ENCODE assay signal across 19 cellular contexts in the genomic region with DNA sequence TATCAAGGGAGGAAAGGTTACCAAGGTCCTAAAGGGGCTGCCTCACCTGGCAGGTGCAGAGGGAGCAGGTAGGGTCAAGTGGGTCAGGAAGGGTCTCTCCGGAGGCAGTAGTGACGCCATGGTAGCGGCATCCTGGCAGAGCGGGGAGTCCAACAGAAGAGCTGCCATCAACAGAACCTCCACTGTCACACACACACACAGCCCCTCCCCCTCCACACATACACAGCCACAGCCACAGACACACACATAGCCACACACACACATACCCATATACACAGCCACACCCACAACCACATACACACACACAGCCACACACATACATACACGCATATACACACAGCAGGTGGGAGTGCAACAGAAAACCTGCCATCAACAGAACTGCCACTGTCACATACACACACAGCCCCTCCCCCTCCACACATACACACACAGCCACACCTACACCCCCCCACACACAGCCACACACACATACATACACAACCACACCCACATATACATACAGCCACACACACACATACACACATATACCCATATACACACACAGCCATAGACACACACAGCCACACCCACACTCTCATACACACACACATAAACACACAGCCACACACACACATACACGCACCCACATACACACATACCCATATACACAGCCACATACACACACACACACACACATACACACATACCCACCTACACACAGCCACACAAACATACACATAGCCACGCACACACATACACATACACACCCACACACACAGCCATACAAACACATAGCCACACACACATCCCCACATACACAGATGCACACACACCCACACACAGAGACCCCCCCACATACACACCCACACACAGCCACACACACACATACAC. TPM values are rescaled to one million over a fixed set of nuclear protein-coding genes. Genes with fewer than 3 reads are reported as not detected.
"Had no signal": no experiment of that assay in that cellular context is flagged by ENCODE, and none has a peak within 500 bp of the region (broad histone marks: within the 10 kb centered on the region; RNA-seq: fewer than 3 reads in every experiment).

No MANE protein-coding gene starts in this region.

- H3K4me3 Mint-ChIP-seq: activated CD4-positive, alpha-beta memory T cell treated with anti-CD3 and anti-CD28 coated beads, Interleukin-2, amount 10 ng/mL, durations not matched to agents 7 days and 5 days; activated CD4-positive, alpha-beta T cell treated with anti-CD3 and anti-CD28 coated beads for 36 hours; activated naive CD8-positive, alpha-beta T cell treated with anti-CD3 and anti-CD28 coated beads, Interleukin-2, amount 50 U/mL, for 24 hours; neural crest cell; stimulated activated memory B cell treated with anti-CD40 and anti-IgM and Interleukin-4, amounts not matched to agents 10 μg/mL and 1 μg/mL and 100 μg/mL, for 72 hours had no signal

- H3K4me2 ChIP-seq: smooth muscle cell had no signal

- H3K27ac Mint-ChIP-seq: activated CD4-positive, alpha-beta memory T cell treated with anti-CD3 and anti-CD28 coated beads, Interleukin-2, amount 10 ng/mL, durations not matched to agents 7 days and 5 days; activated CD4-positive, alpha-beta T cell treated with anti-CD3 and anti-CD28 coated beads for 36 hours; activated naive CD8-positive, alpha-beta T cell treated with anti-CD3 and anti-CD28 coated beads, Interleukin-2, amount 50 U/mL, for 24 hours; stimulated activated memory B cell treated with anti-CD40 and anti-IgM and Interleukin-4, amounts not matched to agents 10 μg/mL and 1 μg/mL and 100 μg/mL, for 72 hours had no signal

- H3K4me1 Mint-ChIP-seq: activated CD4-positive, alpha-beta T cell treated with anti-CD3 and anti-CD28 coated beads for 36 hours had no signal

- FAIRE-seq: frontal cortex, keratinocyte had no signal

- H3K36me3 ChIP-seq: ascending aorta, heart left ventricle, tibial artery, WERI-Rb-1 had no signal

- H3K9me3 ChIP-seq: ascending aorta, heart left ventricle, tibial artery had no signal

- H3K4me1 ChIP-seq: ascending aorta had no signal

- DNase-seq: activated CD4-positive, alpha-beta memory T cell treated with anti-CD3 and anti-CD28 coated beads, Interleukin-2, amount 10 ng/mL, durations not matched to agents 7 days and 5 days; activated CD4-positive, alpha-beta T cell treated with anti-CD3 and anti-CD28 coated beads for 36 hours; activated gamma-delta T cell; activated naive CD8-positive, alpha-beta T cell treated with anti-CD3 and anti-CD28 coated beads, Interleukin-2, amount 50 U/mL, for 24 hours; activated T-cell treated with anti-CD3 and anti-CD28 coated beads, Interleukin-2, amount 50 U/mL, for 48 hours; effector CD4-positive, alpha-beta T cell; left ventricle myocardium superior; T-helper 1 cell; tibial artery; WERI-Rb-1 had no signal

- H3K36me3 Mint-ChIP-seq: stimulated activated memory B cell treated with anti-CD40 and anti-IgM and Interleukin-4, amounts not matched to agents 10 μg/mL and 1 μg/mL and 100 μg/mL, for 72 hours had no signal

- H3K27me3 ChIP-seq: ascending aorta had no signal

- H3K27ac ChIP-seq: ascending aorta, coronary artery, heart left ventricle, tibial artery, WERI-Rb-1 had no signal

- H3K9me3 Mint-ChIP-seq: activated CD4-positive, alpha-beta memory T cell treated with anti-CD3 and anti-CD28 coated beads, Interleukin-2, amount 10 ng/mL, durations not matched to agents 7 days and 5 days; activated naive CD8-positive, alpha-beta T cell treated with anti-CD3 and anti-CD28 coated beads, Interleukin-2, amount 50 U/mL, for 24 hours; neural crest cell; stimulated activated memory B cell treated with anti-CD40 and anti-IgM and Interleukin-4, amounts not matched to agents 10 μg/mL and 1 μg/mL and 100 μg/mL, for 72 hours had no signal

- H3K4me3 ChIP-seq: ascending aorta, coronary artery, heart left ventricle, smooth muscle cell, tibial artery had no signal

RNA-seq across cellular contexts. Expression of gene KCP, which starts 23.1 kb away (rescaled TPM):
- total RNA-seq: activated CD4-positive, alpha-beta T cell treated with anti-CD3 and anti-CD28 coated beads for 36 hours had no signal
- polyA plus RNA-seq: keratinocyte had no signal

RNA-seq across cellular contexts. Expression of gene IRF5, which starts 50.3 kb away (rescaled TPM):
- total RNA-seq: ascending aorta, neural crest cell had no signal
- polyA plus RNA-seq: fibroblast of lung had no signal

RNA-seq across cellular contexts. Expression of gene FLNC, which starts 57.2 kb away (rescaled TPM):
- total RNA-seq: activated CD4-positive, alpha-beta memory T cell treated with anti-CD3 and anti-CD28 coated beads, Interleukin-2, amount 10 ng/mL, durations not matched to agents 7 days and 5 days had no signal
